Comparison of ENCODE assay signal across 14 cellular contexts in genomic region chr1:21633141-21633755, GRCh38. TPM values are rescaled to one million over a fixed set of nuclear protein-coding genes. Genes with fewer than 3 reads are reported as not detected.
"Had no signal": no experiment of that assay in that cellular context is flagged by ENCODE, and none has a peak within 500 bp of the region (broad histone marks: within the 10 kb centered on the region; RNA-seq: fewer than 3 reads in every experiment).

No MANE protein-coding gene starts in this region.

- H3K4me1 Mint-ChIP-seq: activated B cell treated with CpG ODN at 0.5 μM for 24 hours; activated CD4-positive, alpha-beta T cell treated with anti-CD3 and anti-CD28 coated beads, Interleukin-2, amount 10 ng/mL, durations not matched to agents 24 days and 14 days had no signal

- H3K27me3 ChIP-seq: ascending aorta, cardiac muscle cell had no signal

- H3K36me3 Mint-ChIP-seq: naive thymus-derived CD4-positive, alpha-beta T cell had no signal

- H3K9me3 ChIP-seq: ascending aorta, gastrocnemius medialis, tibial nerve had no signal

- H3K27ac Mint-ChIP-seq: activated B cell treated with CpG ODN at 0.5 μM for 24 hours; activated CD4-positive, alpha-beta T cell treated with anti-CD3 and anti-CD28 coated beads, Interleukin-2, amount 10 ng/mL, durations not matched to agents 24 days and 14 days; activated T-helper 1 cell treated with anti-CD3 and anti-CD28 coated beads, Interleukin-12 subunit alpha, Interleukin-12 subunit beta, Interleukin-2, Interleukin-4 antibody, amounts not matched to agents 30 ng/mL and 10 ng/mL and 1 ng/mL, durations not matched to agents 14 hours and 24 hours and 36 hours; naive thymus-derived CD4-positive, alpha-beta T cell; T-helper 17 cell had no signal

- H3K27ac ChIP-seq: ascending aorta, cardiac muscle cell, gastrocnemius medialis, skin epidermis had no signal

- H3K4me3 Mint-ChIP-seq: activated B cell treated with CpG ODN at 0.5 μM for 24 hours; activated CD4-positive, alpha-beta T cell treated with anti-CD3 and anti-CD28 coated beads, Interleukin-2, amount 10 ng/mL, durations not matched to agents 24 days and 14 days; activated T-helper 1 cell treated with anti-CD3 and anti-CD28 coated beads, Interleukin-12 subunit alpha, Interleukin-12 subunit beta, Interleukin-2, Interleukin-4 antibody, amounts not matched to agents 30 ng/mL and 10 ng/mL and 1 ng/mL, durations not matched to agents 14 hours and 24 hours and 36 hours; naive thymus-derived CD4-positive, alpha-beta T cell; T-helper 17 cell had no signal

- DNase-seq: activated B cell treated with CpG ODN at 0.5 μM for 24 hours; activated CD4-positive, alpha-beta T cell treated with anti-CD3 and anti-CD28 coated beads, Interleukin-2, amount 10 ng/mL, durations not matched to agents 24 days and 14 days; activated naive CD4-positive, alpha-beta T cell; effector memory CD4-positive, alpha-beta T cell; gastrocnemius medialis; midbrain; naive thymus-derived CD4-positive, alpha-beta T cell; occipital lobe; T-helper 17 cell had no signal

- H3K36me3 ChIP-seq: ascending aorta, cardiac muscle cell, gastrocnemius medialis, tibial nerve had no signal

- H3K9me3 Mint-ChIP-seq: activated B cell treated with CpG ODN at 0.5 μM for 24 hours; activated CD4-positive, alpha-beta T cell treated with anti-CD3 and anti-CD28 coated beads, Interleukin-2, amount 10 ng/mL, durations not matched to agents 24 days and 14 days; activated T-helper 1 cell treated with anti-CD3 and anti-CD28 coated beads, Interleukin-12 subunit alpha, Interleukin-12 subunit beta, Interleukin-2, Interleukin-4 antibody, amounts not matched to agents 30 ng/mL and 10 ng/mL and 1 ng/mL, durations not matched to agents 14 hours and 24 hours and 36 hours had no signal

- H3K4me1 ChIP-seq: ascending aorta, gastrocnemius medialis had no signal

- H3K4me3 ChIP-seq: ascending aorta, cardiac muscle cell, gastrocnemius medialis, skin epidermis, tibial nerve had no signal

RNA-seq across cellular contexts. Expression of gene RAP1GAP, which starts 35.9 kb away (rescaled TPM):
- polyA plus RNA-seq: naive thymus-derived CD4-positive, alpha-beta T cell had no signal
